In genomic region chr17:40637931-40638330, GRCh38 we compare ENCODE assay signal across 23 cellular contexts. TPM values are rescaled to one million over a fixed set of nuclear protein-coding genes. Genes with fewer than 3 reads are reported as not detected.
"Had no signal": no experiment of that assay in that cellular context is flagged by ENCODE, and none has a peak within 500 bp of the region (broad histone marks: within the 10 kb centered on the region; RNA-seq: fewer than 3 reads in every experiment).

No MANE protein-coding gene starts in this region.

- H3K27ac Mint-ChIP-seq: nephron had no signal

- ATAC-seq: left lung, mucosa of descending colon, right lobe of liver had no signal

- H3K4me3 Mint-ChIP-seq: nephron had no signal

- H3K9me3 Mint-ChIP-seq: nephron had no signal

- DNase-seq: activated CD4-positive, alpha-beta T cell treated with anti-CD3 and anti-CD28 coated beads for 1 hour; activated CD8-positive, alpha-beta memory T cell treated with anti-CD3 and anti-CD28 coated beads, Interleukin-2, amount 50 U/mL, for 48 hours; activated effector memory CD4-positive, alpha-beta T cell treated with Interleukin-2 at 50 U/mL for 16 hours; adrenal gland; esophagus squamous epithelium; hippocampal formation; kidney; left lung; mammary epithelial cell; mucosa of descending colon; occipital lobe; right lobe of liver; stimulated activated CD4-positive, alpha-beta T cell treated with anti-CD3 and anti-CD28 coated beads, Interleukin-4, amount 100 ng/mL, for 4 hours; stimulated activated CD8-positive, alpha-beta memory T cell treated with anti-CD3 and anti-CD28 coated beads, Interleukin-4, amount 100 ng/mL, for 48 hours; stimulated activated naive CD4-positive, alpha-beta T cell treated with Interleukin-2 at 50 U/mL for 16 hours; substantia nigra; T-helper 9 cell; uterus had no signal

- FAIRE-seq: kidney had no signal

RNA-seq across cellular contexts. Expression of gene KRT222, which starts 27.0 kb away (rescaled TPM):
- total RNA-seq: fibroblast of villous mesenchyme, glomerular endothelial cell, pulmonary artery endothelial cell, smooth muscle cell had no signal
- polyA plus RNA-seq: smooth muscle cell had no signal
